8 cellular contexts compared by ENCODE assay signal in genomic region chr17:64781810-64782555, GRCh38.
DNase-seq lines count a peak whose midpoint lies in the region; ATAC-seq, FAIRE-seq and TF ChIP-seq lines count a peak whose summit lies in the region.

No MANE protein-coding gene starts in this region.

- peaks cover 16% of the 10 kb centered on the region for H3K36me3 ChIP-seq in WERI-Rb-1
- H3K36me3 ChIP-seq in esophagus (ENCODE audit: control insufficient read depth in 2 of 2, insufficient read depth in 2 of 2, low read length in 1 of 2) = peaks cover 4 to 16% of the 10 kb centered on the region in 2 donors
- peaks cover 4% of the 10 kb centered on the region for H3K36me3 ChIP-seq in osteoblast (ENCODE audit: insufficient read depth, low read length)
- H3K36me3 ChIP-seq in small intestine (ENCODE audit: control insufficient read depth in 2 of 2, insufficient read depth in 2 of 2, low read length in 2 of 2) = peaks cover 4 to 6% of the 10 kb centered on the region in 2 donors

- ATAC-seq in GM19324 (IDR thresholded peaks at IDR 0.05; ENCODE audit: low FRiP score, unreplicated experiment) = no peak

- H2AFZ ChIP-seq in osteoblast (ENCODE audit: low read length) = no peak overlapping the region

- peak; percentile 5 for DNase-seq in GM10266 (ENCODE audit: extremely low spot score)
- DNase-seq in WERI-Rb-1 = no peak
- DNase-seq in osteoblast (ENCODE audit: insufficient read length, low spot score, missing footprints) = peak; percentile 81
- DNase-seq in Kasumi-1 (lab: John Stamatoyannopoulos, UW) = no peak
- DNase-seq in hippocampal formation (lab: John Stamatoyannopoulos, UW) = no peak
- no peak for DNase-seq in small intestine

- peak overlapping the region; percentile 67 for H3K4me2 ChIP-seq in osteoblast (ENCODE audit: insufficient read depth, low read length)

- H3K9me3 ChIP-seq in WERI-Rb-1 (ENCODE audit: severe bottlenecking) (no peaks in the 10 kb centered on the region), esophagus (ENCODE audit: control insufficient read depth in 2 of 2, insufficient read depth in 1 of 2, low read depth in 1 of 2, low read length in 1 of 2) (no peaks in the 10 kb centered on the region), osteoblast (ENCODE audit: low read depth, low read length) (no peaks in the 10 kb centered on the region), small intestine (ENCODE audit: control insufficient read depth, low read depth) (no peaks in the 10 kb centered on the region)

- H3K27ac ChIP-seq in WERI-Rb-1 (peak overlapping the region; percentile 26; the same call in 1 of the 2 replicates), esophagus (ENCODE audit: low read depth in 2 of 2, low read length in 1 of 2) (peak overlapping the region; percentile 88 to 90), osteoblast (ENCODE audit: low read depth, low read length) (no peak overlapping the region), small intestine (ENCODE audit: low read depth in 1 of 2, low read length in 1 of 2) (peak overlapping the region in 1 of 2 donors; percentile 65)

- peaks cover 9% of the 10 kb centered on the region for H4K20me1 ChIP-seq in osteoblast (ENCODE audit: insufficient read depth, low read length)

- H3K4me3 ChIP-seq in WERI-Rb-1 (ENCODE audit: low read depth, low read length) (no peak overlapping the region), esophagus (ENCODE audit: low read depth in 1 of 2, low read length in 2 of 2) (peak overlapping the region; percentile 49 to 61), osteoblast (ENCODE audit: insufficient read depth, low read length) (no peak overlapping the region), small intestine (ENCODE audit: low read depth in 1 of 2, low read length in 2 of 2) (no peak overlapping the region)

- 77% methylated on average over 17 of the region's 17 CpGs for WGBS in esophagus, 2 donors
- 76 to 81% (median 78%) methylated on average over 17 of the region's 17 CpGs for WGBS in small intestine, 3 donors

- H3K27me3 ChIP-seq in WERI-Rb-1 (ENCODE audit: insufficient read depth, low read depth, severe bottlenecking) (no peaks in the 10 kb centered on the region), esophagus (ENCODE audit: control insufficient read depth in 1 of 2, insufficient read depth in 2 of 2, low read length in 2 of 2) (no peaks in the 10 kb centered on the region), osteoblast (ENCODE audit: insufficient read depth, low read length) (peaks cover 40% of the 10 kb centered on the region), small intestine (ENCODE audit: control insufficient read depth in 2 of 2, insufficient read depth in 2 of 2, low read length in 2 of 2) (no peaks in the 10 kb centered on the region)

- H3K4me1 ChIP-seq in esophagus (ENCODE audit: control insufficient read depth in 2 of 2, insufficient read depth in 2 of 2, low read length in 1 of 2) = peaks cover 3 to 31% of the 10 kb centered on the region in 2 donors
- peaks cover 9% of the 10 kb centered on the region for H3K4me1 ChIP-seq in osteoblast (ENCODE audit: insufficient read depth, low read length)
- peaks cover 0 to 3% of the 10 kb centered on the region in 2 donors for H3K4me1 ChIP-seq in small intestine (ENCODE audit: control insufficient read depth in 2 of 2, insufficient read depth in 1 of 2, low read depth in 1 of 2, low read length in 1 of 2)

- TF ChIP-seq CTCF in GM10266 (IDR thresholded peaks at IDR 0.05; ENCODE audit: control insufficient read depth, insufficient read depth, low read depth, missing control alignments) (no peak), WERI-Rb-1 (IDR thresholded peaks at IDR 0.05; ENCODE audit: low read depth, low read length) (no peak), osteoblast (IDR thresholded peaks at IDR 0.05; ENCODE audit: extremely low read depth, low read depth, low read length) (no peak)

- H3K79me2 ChIP-seq in osteoblast (ENCODE audit: insufficient read depth, low read length) = no peaks in the 10 kb centered on the region

- no peak for FAIRE-seq in small intestine (lab: Jason Lieb, UNC)

Comparison
In these comparisons a context has a peak if more than half of its experiments do, and no peak if none do; other contexts are left out.
1. DNase-seq: peak in GM10266 (single experiment) and osteoblast (single experiment); none in WERI-Rb-1 (single experiment), Kasumi-1 (0 of 2), hippocampal formation (0 of 2) and small intestine (single experiment).
2. H3K4me3 ChIP-seq: peak in esophagus (2 of 2); none in WERI-Rb-1 (single experiment), osteoblast (single experiment) and small intestine (0 of 2).